In the genomic region with DNA sequence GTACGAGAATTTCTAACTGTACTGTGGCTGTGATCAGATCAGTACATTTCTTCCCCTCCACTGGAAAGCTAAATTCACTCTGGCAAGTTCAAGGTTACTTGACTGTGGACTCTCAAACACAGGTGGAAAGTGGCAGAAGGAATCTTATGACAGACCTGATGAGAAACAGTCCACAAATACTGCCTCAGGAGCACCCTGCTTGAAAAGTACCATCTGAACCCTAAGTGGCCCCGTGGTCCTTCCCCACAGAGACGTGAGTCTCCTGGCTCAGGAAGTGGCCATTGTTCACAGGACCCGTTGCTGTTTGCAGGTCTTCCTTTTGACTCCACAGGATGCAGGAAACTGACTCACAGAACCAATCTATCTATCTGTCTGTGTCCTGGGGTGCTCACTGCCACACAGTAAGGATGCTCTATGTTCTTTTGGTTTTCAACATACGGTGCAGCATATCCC, we compare ENCODE assay signal across 8 cellular contexts. TPM values are rescaled to one million over a fixed set of nuclear protein-coding genes. Genes with fewer than 3 reads are reported as not detected.
A peak's percentile ranks its signal among the peaks of the same experiment; 100 is the strongest.
DNase-seq lines count a peak whose midpoint lies in the region; ATAC-seq and TF ChIP-seq lines count a peak whose summit lies in the region.
"Had no signal": no experiment of that assay in that cellular context is flagged by ENCODE, and none has a peak within 500 bp of the region (broad histone marks: within the 10 kb centered on the region; RNA-seq: fewer than 3 reads in every experiment).

No MANE protein-coding gene starts in this region.

- in situ Hi-C loops in KBM-7 (cut with MboI; ENCODE audit: low pct_unique_long_range_greater_than_20kb, low sequenced_read_pairs), result no loop called here

- TF ChIP-seq CTCF in GM20000 (IDR thresholded peaks at IDR 0.05; ENCODE audit: extremely low read depth, missing control alignments) (no peak), right lobe of liver (IDR thresholded peaks at IDR 0.05) (no peak)

- DNase-seq in GM20000 (ENCODE audit: low spot score), result peak; percentile 10
- DNase-seq in KBM-7, result peak; percentile 24
- DNase-seq in amniotic epithelial cell (ENCODE audit: low read depth), result peak; percentile 21
- no peak for DNase-seq in right lobe of liver
- DNase-seq in stimulated activated naive CD4-positive, alpha-beta T cell treated with Interleukin-2 at 50 U/mL for 16 hours (lab: John Stamatoyannopoulos, UW), result no peak
- no peak for DNase-seq in SHP77 (lab: John Stamatoyannopoulos, UW)

- intact Hi-C loops in right lobe of liver (cut with DNase I), result no loop called here

- no peak for TF ChIP-seq POLR2A in right lobe of liver (IDR thresholded peaks at IDR 0.05)

- ATAC-seq in right lobe of liver (peak in 3 of 4 donors; percentile 3 to 65 (median 33)), HG03439 (IDR thresholded peaks at IDR 0.05; ENCODE audit: unreplicated experiment) (no peak)

- H3K27ac ChIP-seq in right lobe of liver, result no peak overlapping the region
- H3K27ac ChIP-seq: thoracic aorta had no signal

- no peaks in the 10 kb centered on the region for H3K27me3 ChIP-seq in right lobe of liver

- H3K36me3 ChIP-seq in right lobe of liver, result no peaks in the 10 kb centered on the region
- H3K36me3 ChIP-seq: thoracic aorta had no signal

- no peak overlapping the region for H3K4me3 ChIP-seq in right lobe of liver
- H3K4me3 ChIP-seq: thoracic aorta had no signal

- no peaks in the 10 kb centered on the region for H3K9me3 ChIP-seq in right lobe of liver
- H3K9me3 ChIP-seq: thoracic aorta had no signal

- WGBS in right lobe of liver (ENCODE audit: insufficient coverage, low coverage, low lambda C conversion rate, missing lambda C conversion rate), result 45% methylated on average over 2 of the region's 5 CpGs

- peaks cover 0 to 42% (median 10%) of the 10 kb centered on the region in 4 donors for H3K4me1 ChIP-seq in right lobe of liver

RNA-seq across cellular contexts. Expression of a gene that starts 47.5 kb away (rescaled TPM):
- 10 to 100 TPM; 19.8 to 54.2 (median 28.5) TPM for total RNA-seq in right lobe of liver

Comparison
In these comparisons a context has a peak if more than half of its experiments do, and no peak if none do; other contexts are left out.
1. DNase-seq: peak in GM20000 (single experiment), KBM-7 (single experiment) and amniotic epithelial cell (single experiment); none in right lobe of liver (0 of 3), stimulated activated naive CD4-positive, alpha-beta T cell treated with Interleukin-2 at 50 U/mL for 16 hours (single experiment) and SHP77 (0 of 2).